1 cellular context compared by ENCODE assay signal in genomic region chr1:234599617-234600417, GRCh38.
TF ChIP-seq lines count a peak whose summit lies in the region.

No MANE protein-coding gene starts in this region.

TF ChIP-seq in HepG2, 621 proteins besides CTCF, POLR2A, EP300 and RAD21 (continued from another document and continues in another):
- TF ChIP-seq FOXP4 (CRISPR knock-in tag; IDR thresholded peaks at IDR 0.05): peak; percentile 77
- TF ChIP-seq RXRB (CRISPR knock-in tag; IDR thresholded peaks at IDR 0.05; ENCODE audit: borderline replicate concordance): peak; percentile 63
- TF ChIP-seq ZNF746 (CRISPR knock-in tag; IDR thresholded peaks at IDR 0.05): peak; percentile 70; the same call in 1 of the 2 replicates
- TF ChIP-seq ZNF737 (CRISPR knock-in tag; IDR thresholded peaks at IDR 0.05; ENCODE audit: borderline replicate concordance): no peak
- TF ChIP-seq CREBL2 (CRISPR knock-in tag; IDR thresholded peaks at IDR 0.05; ENCODE audit: borderline replicate concordance): peak; percentile 72; the same call in 1 of the 2 replicates
- 0 out of 2 replicates have a peak, but pooled peaks have one; percentile 51 for TF ChIP-seq ZNF567 (CRISPR knock-in tag; IDR thresholded peaks at IDR 0.05; ENCODE audit: borderline replicate concordance)
- peak; percentile 61; the same call in 1 of the 2 replicates for TF ChIP-seq CCDC6 (CRISPR knock-in tag; IDR thresholded peaks at IDR 0.05)
- peak in 1 of 2 experiments; percentile 51; a peak in 1 of 4 replicates for TF ChIP-seq REST (IDR thresholded peaks at IDR 0.05; ENCODE audit: borderline replicate concordance in 1 of 2, low read depth in 1 of 2, low read length in 2 of 2)
- peak; percentile 98 for TF ChIP-seq MYC (CRISPR knock-in tag; IDR thresholded peaks at IDR 0.05; ENCODE audit: borderline replicate concordance)
- no peak for TF ChIP-seq ZNF296 (CRISPR knock-in tag; conservative IDR thresholded peaks at IDR 0.05)
- TF ChIP-seq MXI1 (IDR thresholded peaks at IDR 0.05; ENCODE audit: borderline replicate concordance, low read depth, low read length): peak; percentile 70; the same call in 1 of the 3 replicates
- TF ChIP-seq PHF8 (CRISPR knock-in tag; IDR thresholded peaks at IDR 0.05): peak; percentile 50; the same call in 1 of the 2 replicates
- no peak for TF ChIP-seq AKNA (CRISPR knock-in tag; IDR thresholded peaks at IDR 0.05; ENCODE audit: borderline replicate concordance)
- TF ChIP-seq ARID3A (IDR thresholded peaks at IDR 0.05; ENCODE audit: low read depth, low read length): no peak
- TF ChIP-seq REPIN1 (CRISPR knock-in tag; IDR thresholded peaks at IDR 0.05; ENCODE audit: borderline replicate concordance, low read depth): peak; percentile 87; the same call in 1 of the 2 replicates
- peak; percentile 67; the same call in 1 of the 2 replicates for TF ChIP-seq ELK4 (CRISPR knock-in tag; IDR thresholded peaks at IDR 0.05; ENCODE audit: borderline replicate concordance)
- TF ChIP-seq ZFP62 (CRISPR knock-in tag; IDR thresholded peaks at IDR 0.05): no peak
- TF ChIP-seq TFDP1 (CRISPR knock-in tag; IDR thresholded peaks at IDR 0.05; ENCODE audit: borderline replicate concordance): peak; percentile 91; the same call in 1 of the 2 replicates
- peak; percentile 74; the same call in 1 of the 2 replicates for TF ChIP-seq ZNF878 (CRISPR knock-in tag; IDR thresholded peaks at IDR 0.05)
- TF ChIP-seq POLR2G (IDR thresholded peaks at IDR 0.05; ENCODE audit: low read depth, low read length): peak; percentile 68
- peak; percentile 79 for TF ChIP-seq ZNF616 (CRISPR knock-in tag; IDR thresholded peaks at IDR 0.05; ENCODE audit: low read depth)
- no peak for TF ChIP-seq TRIM22 (IDR thresholded peaks at IDR 0.05)
- peak; percentile 41 for TF ChIP-seq SKI (IDR thresholded peaks at IDR 0.05; ENCODE audit: partially characterized antibody)
- TF ChIP-seq ZNF557 (CRISPR knock-in tag; IDR thresholded peaks at IDR 0.05): peak; percentile 68; the same call in 1 of the 2 replicates
- no peak for TF ChIP-seq PBX2 (CRISPR knock-in tag; IDR thresholded peaks at IDR 0.05)
- no peak; the same call in 1 of the 2 replicates for TF ChIP-seq ZBTB21 (CRISPR knock-in tag; IDR thresholded peaks at IDR 0.05)
- no peak for TF ChIP-seq NFATC3 (CRISPR knock-in tag; IDR thresholded peaks at IDR 0.05)
- TF ChIP-seq BATF2 (CRISPR knock-in tag; IDR thresholded peaks at IDR 0.05): no peak
- peak; percentile 80 for TF ChIP-seq ZFX (CRISPR knock-in tag; IDR thresholded peaks at IDR 0.05; ENCODE audit: low read depth)
- peak; percentile 58; the same call in 1 of the 2 replicates for TF ChIP-seq ZNF335 (CRISPR knock-in tag; IDR thresholded peaks at IDR 0.05)
- peak; percentile 85 for TF ChIP-seq ZFY (CRISPR knock-in tag; IDR thresholded peaks at IDR 0.05)
- TF ChIP-seq TIGD3 (CRISPR knock-in tag; IDR thresholded peaks at IDR 0.05; ENCODE audit: borderline replicate concordance): no peak
- no peak for TF ChIP-seq GLMP (CRISPR knock-in tag; IDR thresholded peaks at IDR 0.05; ENCODE audit: borderline replicate concordance)
